Comparison of ENCODE assay signal across 5 cellular contexts in the genomic region with DNA sequence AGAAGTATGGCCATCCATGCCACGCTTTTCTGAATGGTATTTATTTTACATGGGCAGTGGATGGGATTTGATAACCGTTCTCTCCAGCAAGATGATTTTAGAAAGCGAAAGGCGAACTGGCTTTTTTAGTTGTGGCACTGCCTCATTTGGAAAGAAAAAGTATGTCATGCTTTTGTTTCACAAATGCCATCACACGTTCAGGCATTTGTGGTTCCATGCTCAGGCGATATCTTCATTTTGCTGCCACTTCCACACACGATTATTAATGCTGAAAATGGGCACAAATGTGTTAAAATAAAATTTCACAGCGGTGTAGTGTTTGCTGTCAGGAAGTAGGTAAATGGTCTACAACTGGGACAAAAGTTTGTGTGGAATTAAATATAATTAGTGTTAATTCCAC.
DNase-seq lines count a peak whose midpoint lies in the region; ATAC-seq and TF ChIP-seq lines count a peak whose summit lies in the region.
"Not testable (repeated sequence)": the region's sequence is repeated elsewhere in the genome, so short reads cannot be mapped to it uniquely, and the experiment has no call there.

No MANE protein-coding gene starts in this region.

- not testable (repeated sequence) for H2BK20ac ChIP-seq in IMR-90 (ENCODE audit: low read depth, low read length)

- H3K4me3 Mint-ChIP-seq in effector memory CD8-positive, alpha-beta T cell; natural killer cell: not testable (repeated sequence)

- intact Hi-C loops in IMR-90 (cut with micrococcal nuclease); Panc1 (cut with micrococcal nuclease; ENCODE audit: unreplicated experiment); mammary epithelial cell (cut with micrococcal nuclease); natural killer cell (cut with micrococcal nuclease): not testable (repeated sequence)

- H2AK9ac ChIP-seq in IMR-90 (replicated peaks; ENCODE audit: low read depth, low read length, poor library complexity) = not testable (repeated sequence)

- peaks cover 12% of the 10 kb centered on the region for H4K20me1 ChIP-seq in IMR-90 (ENCODE audit: insufficient read depth, low read length)
- H4K20me1 ChIP-seq in mammary epithelial cell (ENCODE audit: insufficient read depth, low read length) = not testable (repeated sequence)

- not testable (repeated sequence) for H3K4me1 Mint-ChIP-seq in effector memory CD8-positive, alpha-beta T cell (ENCODE audit: low read depth in 2 of 2)
- peaks cover 0 to 11% of the 10 kb centered on the region in 2 donors for H3K4me1 Mint-ChIP-seq in natural killer cell

- H3K36me3 Mint-ChIP-seq in effector memory CD8-positive, alpha-beta T cell (ENCODE audit: insufficient read depth); natural killer cell: not testable (repeated sequence)

- H2BK5ac ChIP-seq in IMR-90 (ENCODE audit: low read depth, low read length, poor library complexity, severe bottlenecking) = not testable (repeated sequence)

- TSS peak; percentile 27 for BruUV-seq in IMR-90 (replicated peaks; lab: Mats Ljungman, UMichigan)
- BruUV-seq in Panc1 (replicated peaks; lab: Mats Ljungman, UMichigan) = not testable (repeated sequence)
- TSS peak; percentile 14 for BruUV-seq in mammary epithelial cell (replicated peaks; lab: Mats Ljungman, UMichigan)

- in situ Hi-C loops in IMR-90 (cut with MboI; ENCODE audit: low sequenced_read_pairs); Panc1 (cut with HindIII; ENCODE audit: low pct_unique_long_range_greater_than_20kb, low sequenced_read_pairs); mammary epithelial cell (cut with MboI; ENCODE audit: low sequenced_read_pairs in 2 of 2): not testable (repeated sequence)

- not testable (repeated sequence) for H3K9me3 ChIP-seq in IMR-90 (ENCODE audit: control insufficient read depth, insufficient read depth, low read length); Panc1 (ENCODE audit: control insufficient read depth, insufficient read depth, low read depth, low read length); mammary epithelial cell (replicated peaks; ENCODE audit: insufficient read depth, low read length)

- H2AK5ac ChIP-seq in IMR-90 (ENCODE audit: low read depth, low read length) = not testable (repeated sequence)

- H3K18ac ChIP-seq in IMR-90 (ENCODE audit: low read depth, low read length) = not testable (repeated sequence)

- not testable (repeated sequence) for H3K4me1 ChIP-seq in IMR-90 (ENCODE audit: control insufficient read depth, insufficient read depth, low read length); Panc1 (ENCODE audit: control insufficient read depth, insufficient read depth, low read length); mammary epithelial cell (ENCODE audit: insufficient read depth, low read length)

- H2BK120ac ChIP-seq in IMR-90 (ENCODE audit: low read depth, low read length) = not testable (repeated sequence)

- peaks cover 30% of the 10 kb centered on the region for H3K79me2 ChIP-seq in mammary epithelial cell (ENCODE audit: insufficient read depth, low read length)

- H3K27me3 ChIP-seq in IMR-90 (ENCODE audit: control insufficient read depth, insufficient read depth, low read length); Panc1 (ENCODE audit: control insufficient read depth, insufficient read depth, low read length); mammary epithelial cell (ENCODE audit: insufficient read depth, low read length): not testable (repeated sequence)

- not testable (repeated sequence) for H3K27ac ChIP-seq in IMR-90 (ENCODE audit: insufficient read depth, low read length); mammary epithelial cell (ENCODE audit: insufficient read depth, low read depth, low read length)
- peak overlapping the region; percentile 70; the same call in 1 of the 2 replicates for H3K27ac ChIP-seq in Panc1 (ENCODE audit: low read length)

- H4K5ac ChIP-seq in IMR-90 (ENCODE audit: low read depth, low read length) = not testable (repeated sequence)

- H3K4me2 ChIP-seq in IMR-90 (ENCODE audit: low read depth, low read length); mammary epithelial cell (ENCODE audit: insufficient read depth, low read depth, low read length): not testable (repeated sequence)

- not testable (repeated sequence) for H3K79me1 ChIP-seq in IMR-90 (ENCODE audit: low read depth in 1 of 2, low read length in 2 of 2)

- H3K23ac ChIP-seq in IMR-90 (ENCODE audit: low read depth, low read length) = not testable (repeated sequence)

- not testable (repeated sequence) for TF ChIP-seq RAD21 in IMR-90 (IDR thresholded peaks at IDR 0.05; ENCODE audit: low read length)

- not testable (repeated sequence) for H3K36me3 ChIP-seq in IMR-90 (ENCODE audit: control insufficient read depth, insufficient read depth, low read length); Panc1 (ENCODE audit: control insufficient read depth, insufficient read depth, low read length); mammary epithelial cell (ENCODE audit: insufficient read depth, low read length)

- H2AFZ ChIP-seq in IMR-90 (replicated peaks; ENCODE audit: low read length, poor library complexity); mammary epithelial cell (ENCODE audit: low read depth, low read length): not testable (repeated sequence)

- H4K91ac ChIP-seq in IMR-90 (ENCODE audit: insufficient read depth, low read depth, low read length) = not testable (repeated sequence)

- H3K9me1 ChIP-seq in IMR-90 (ENCODE audit: insufficient read depth, low read length) = not testable (repeated sequence)

- H3K9ac ChIP-seq in IMR-90 (ENCODE audit: low read depth, low read length); mammary epithelial cell (ENCODE audit: insufficient read depth, low read length): not testable (repeated sequence)

- H3K27ac Mint-ChIP-seq in effector memory CD8-positive, alpha-beta T cell; natural killer cell: not testable (repeated sequence)

- H3K14ac ChIP-seq in IMR-90 (replicated peaks; ENCODE audit: low read depth, low read length) = not testable (repeated sequence)

- TF ChIP-seq CTCF in IMR-90 (conservative IDR thresholded peaks at IDR 0.05; ENCODE audit: low read depth, low read length); Panc1 (IDR thresholded peaks at IDR 0.05); mammary epithelial cell (conservative IDR thresholded peaks at IDR 0.05 in 1 of 2, IDR thresholded peaks at IDR 0.05 in 1 of 2; ENCODE audit: extremely low read depth in 1 of 2, insufficient read depth in 1 of 2, low read depth in 1 of 2, low read length in 2 of 2); natural killer cell (IDR thresholded peaks at IDR 0.05): not testable (repeated sequence)

- H3K4me3 ChIP-seq in IMR-90 (ENCODE audit: insufficient read depth, low read depth, low read length); Panc1 (ENCODE audit: low read depth in 2 of 2, low read length in 2 of 2); mammary epithelial cell (replicated peaks in 1 of 3; ENCODE audit: insufficient read depth in 1 of 3, low read depth in 2 of 3, low read length in 3 of 3): not testable (repeated sequence)

- H3K4ac ChIP-seq in IMR-90 (ENCODE audit: low read depth, low read length) = not testable (repeated sequence)

- TF ChIP-seq POLR2A in IMR-90 (IDR thresholded peaks at IDR 0.05; ENCODE audit: low read depth, low read length) = not testable (repeated sequence)

- not testable (repeated sequence) for DNase-seq in IMR-90; Panc1 (ENCODE audit: low read depth, low spot score); mammary epithelial cell; effector memory CD8-positive, alpha-beta T cell; natural killer cell

- not testable (repeated sequence) for ATAC-seq in IMR-90 (ENCODE audit: low read depth); Panc1
- peak; percentile 18 for ATAC-seq in effector memory CD8-positive, alpha-beta T cell (replicated peaks)
- peak; percentile 27 to 52 (median 43) for ATAC-seq in natural killer cell

- H2BK15ac ChIP-seq in IMR-90 (ENCODE audit: low read depth, low read length) = not testable (repeated sequence)

- POLR2A ChIA-PET in IMR-90 (lab: Charles Lee; ENCODE audit: unreplicated experiment); Panc1 (lab: Charles Lee): not testable (repeated sequence)

- WGBS in IMR-90 (ENCODE audit: extremely low coverage in 2 of 2, insufficient read length in 1 of 2), 2 experiments = no CpG with 5 or more reads among the region's 8 CpGs
- no CpG with 5 or more reads among the region's 8 CpGs for WGBS in mammary epithelial cell (ENCODE audit: low coverage, missing lambda C conversion rate)

- H3K27me3 Mint-ChIP-seq in effector memory CD8-positive, alpha-beta T cell; natural killer cell (ENCODE audit: low read depth in 2 of 2): not testable (repeated sequence)

- CTCF ChIA-PET in IMR-90 (lab: Yijun Ruan, JAX); Panc1 (lab: Charles Lee); mammary epithelial cell (lab: Charles Lee; ENCODE audit: low non-redundant PET): not testable (repeated sequence)

- H3K9me3 Mint-ChIP-seq in effector memory CD8-positive, alpha-beta T cell; natural killer cell: not testable (repeated sequence)

- not testable (repeated sequence) for H4K8ac ChIP-seq in IMR-90 (ENCODE audit: low read depth in 2 of 2, low read length in 2 of 2)

- not testable (repeated sequence) for H3K56ac ChIP-seq in IMR-90 (ENCODE audit: extremely low read depth, insufficient read depth, low read length)

- dilution Hi-C loops in IMR-90 (cut with HindIII; ENCODE audit: low sequenced_read_pairs, unreplicated experiment); mammary epithelial cell (cut with HindIII; ENCODE audit: low sequenced_read_pairs): not testable (repeated sequence)
